Comparison of ENCODE assay signal across 8 cellular contexts in the genomic region with DNA sequence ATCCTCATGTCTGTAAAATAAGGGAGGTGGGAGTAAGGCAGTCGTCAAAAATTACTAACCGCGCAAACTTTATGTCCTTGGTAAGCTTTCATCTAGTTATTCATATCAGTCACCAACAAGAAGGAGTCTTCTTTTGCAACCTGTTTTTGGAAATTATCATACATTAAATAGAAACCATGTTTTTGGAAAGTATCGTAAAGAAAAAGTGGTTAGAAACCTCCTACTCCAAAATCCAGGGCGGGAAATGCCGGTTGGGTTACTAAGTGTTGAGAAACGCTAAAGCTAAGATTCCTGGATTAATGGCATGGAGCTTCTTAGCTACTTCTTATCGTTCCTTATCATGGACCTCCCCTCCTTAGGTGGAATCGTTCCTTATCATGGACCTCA. TPM values are rescaled to one million over a fixed set of nuclear protein-coding genes. Genes with fewer than 3 reads are reported as not detected.
DNase-seq lines count a peak whose midpoint lies in the region; ATAC-seq and TF ChIP-seq lines count a peak whose summit lies in the region.

No MANE protein-coding gene starts in this region.

- H3K27ac ChIP-seq in OCI-LY3 (ENCODE audit: low read length), result no peak overlapping the region
- peak overlapping the region in 1 of 2 donors; percentile 84 for H3K27ac ChIP-seq in esophagus (ENCODE audit: low read depth in 2 of 2, low read length in 1 of 2)
- H3K27ac ChIP-seq in psoas muscle, result peak overlapping the region; percentile 74

- no peaks in the 10 kb centered on the region for H3K36me3 ChIP-seq in OCI-LY3 (replicated peaks; ENCODE audit: low read depth, low read length)
- H3K36me3 ChIP-seq in esophagus (ENCODE audit: control insufficient read depth in 2 of 2, insufficient read depth in 2 of 2, low read length in 1 of 2), result peaks cover 0 to 4% of the 10 kb centered on the region in 2 donors
- H3K36me3 ChIP-seq in psoas muscle (ENCODE audit: insufficient read depth in 1 of 2, low read depth in 1 of 2), result peaks cover 2 to 34% of the 10 kb centered on the region in 2 donors

- no peaks in the 10 kb centered on the region for H4K20me1 ChIP-seq in OCI-LY3 (ENCODE audit: insufficient read depth, low read length)

- DNase-seq in GM12865 (ENCODE audit: low read depth) (no peak), psoas muscle (no peak), inferior parietal cortex (ENCODE audit: extremely low spot score) (no peak), G401 (ENCODE audit: low spot score) (no peak)

- H3K4me1 ChIP-seq in OCI-LY3 (ENCODE audit: low read length) (peaks cover 8% of the 10 kb centered on the region), esophagus (ENCODE audit: control insufficient read depth in 2 of 2, insufficient read depth in 2 of 2, low read length in 1 of 2) (peaks cover 0 to 7% of the 10 kb centered on the region in 2 donors), psoas muscle (peaks cover 27% of the 10 kb centered on the region)

- peak overlapping the region; percentile 66 for H3K9ac ChIP-seq in OCI-LY3 (ENCODE audit: low read length)

- WGBS in esophagus, 2 donors, result 28 to 33% methylated on average over 9 of the region's 9 CpGs
- WGBS in psoas muscle, 3 donors, result 27 to 30% (median 27%) methylated on average over 9 of the region's 9 CpGs

- ATAC-seq in psoas muscle, result no peak
- no peak for ATAC-seq in HG03565 (IDR thresholded peaks at IDR 0.05; ENCODE audit: unreplicated experiment)
- no peak for ATAC-seq in GM21367 (IDR thresholded peaks at IDR 0.05; ENCODE audit: unreplicated experiment)

- no peaks in the 10 kb centered on the region for H3K9me3 ChIP-seq in OCI-LY3 (ENCODE audit: insufficient read depth, low read length)
- H3K9me3 ChIP-seq in esophagus (ENCODE audit: control insufficient read depth in 2 of 2, insufficient read depth in 1 of 2, low read depth in 1 of 2, low read length in 1 of 2), result no peaks in the 10 kb centered on the region
- H3K9me3 ChIP-seq in psoas muscle, result no peaks in the 10 kb centered on the region

- H3K79me2 ChIP-seq in OCI-LY3 (ENCODE audit: low read length), result no peaks in the 10 kb centered on the region

- peak overlapping the region; percentile 61 for H3K4me2 ChIP-seq in OCI-LY3 (ENCODE audit: low read length)

- intact Hi-C loops in psoas muscle (cut with DNase I), result no loop called here

- H3K4me3 ChIP-seq in GM12865 (ENCODE audit: low read depth, low read length), result peak overlapping the region; percentile 50
- peak overlapping the region; percentile 81 for H3K4me3 ChIP-seq in OCI-LY3 (ENCODE audit: low read length)
- H3K4me3 ChIP-seq in esophagus (ENCODE audit: low read depth in 1 of 2, low read length in 2 of 2), result peak overlapping the region; percentile 79 to 92
- H3K4me3 ChIP-seq in psoas muscle, result peak overlapping the region; percentile 73

- no peaks in the 10 kb centered on the region for H3K27me3 ChIP-seq in OCI-LY3 (ENCODE audit: low read depth, low read length)
- no peaks in the 10 kb centered on the region for H3K27me3 ChIP-seq in esophagus (ENCODE audit: control insufficient read depth in 1 of 2, insufficient read depth in 2 of 2, low read length in 2 of 2)
- no peaks in the 10 kb centered on the region for H3K27me3 ChIP-seq in psoas muscle (ENCODE audit: insufficient read depth in 3 of 3, low read length in 2 of 3)

- in situ Hi-C loops in G401 (cut with HindIII; ENCODE audit: low sequenced_read_pairs), result no loop called here

- no peak for TF ChIP-seq CTCF in GM12865 (IDR thresholded peaks at IDR 0.05; ENCODE audit: insufficient read depth, low read depth, low read length, missing control alignments)
- no peak for TF ChIP-seq CTCF in OCI-LY3 (IDR thresholded peaks at IDR 0.05; ENCODE audit: low read depth, low read length)
- no peak for TF ChIP-seq CTCF in psoas muscle (IDR thresholded peaks at IDR 0.05)

- H2AFZ ChIP-seq in OCI-LY3 (ENCODE audit: low read depth, low read length), result peak overlapping the region; percentile 66

RNA-seq across cellular contexts. Expression of gene BBS5, which starts 0.8 kb away (rescaled TPM):
- polyA plus RNA-seq in esophagus, result 1 to 10 TPM; 2.3 to 3.0 TPM
- 10 to 100 TPM in 1 of 4 donors, 1 to 10 TPM in 3; 8.1 to 12.3 (median 9.2) TPM for total RNA-seq in psoas muscle
- 10 to 100 TPM in 1 of 3 donors, 1 to 10 TPM in 2; 3.7 to 12.2 (median 5.1) TPM for polyA plus RNA-seq in psoas muscle
- total RNA-seq in G401 (2014; rRNA removed; shearing (Covaris generic)), result 3.9 and 6.9 TPM in 2 replicates

RNA-seq across cellular contexts. Expression of gene KLHL41, which starts 29.4 kb away (rescaled TPM):
- polyA plus RNA-seq in esophagus (under 1 TPM; 0.31 to 0.34 TPM), psoas muscle (1,000 to 10,000 TPM in 2 of 3 donors, 100 to 1,000 TPM in 1; 639 to 3,023 (median 2,979) TPM)
- total RNA-seq in psoas muscle, result 1,000 to 10,000 TPM; 3,179 to 3,578 (median 3,364) TPM
- 0.10 TPM in 1 of 2 replicates, not detected in the other for total RNA-seq in G401 (2014; rRNA removed; shearing (Covaris generic))

Comparison
In these comparisons a context has a peak if more than half of its experiments do, and no peak if none do; other contexts are left out.
1. RNA of gene KLHL41, which starts 29.4 kb away (total RNA-seq): 3,179 to 3,578 TPM in psoas muscle; 0.10 TPM in G401; every median in the first group is over 1,000 times any median in the second.
2. Peak in every context shown above with its lines, with median percentiles within 50 percentile points of each other: H3K4me3 ChIP-seq.